Comparison of ENCODE assay signal across 8 cellular contexts in the genomic region with DNA sequence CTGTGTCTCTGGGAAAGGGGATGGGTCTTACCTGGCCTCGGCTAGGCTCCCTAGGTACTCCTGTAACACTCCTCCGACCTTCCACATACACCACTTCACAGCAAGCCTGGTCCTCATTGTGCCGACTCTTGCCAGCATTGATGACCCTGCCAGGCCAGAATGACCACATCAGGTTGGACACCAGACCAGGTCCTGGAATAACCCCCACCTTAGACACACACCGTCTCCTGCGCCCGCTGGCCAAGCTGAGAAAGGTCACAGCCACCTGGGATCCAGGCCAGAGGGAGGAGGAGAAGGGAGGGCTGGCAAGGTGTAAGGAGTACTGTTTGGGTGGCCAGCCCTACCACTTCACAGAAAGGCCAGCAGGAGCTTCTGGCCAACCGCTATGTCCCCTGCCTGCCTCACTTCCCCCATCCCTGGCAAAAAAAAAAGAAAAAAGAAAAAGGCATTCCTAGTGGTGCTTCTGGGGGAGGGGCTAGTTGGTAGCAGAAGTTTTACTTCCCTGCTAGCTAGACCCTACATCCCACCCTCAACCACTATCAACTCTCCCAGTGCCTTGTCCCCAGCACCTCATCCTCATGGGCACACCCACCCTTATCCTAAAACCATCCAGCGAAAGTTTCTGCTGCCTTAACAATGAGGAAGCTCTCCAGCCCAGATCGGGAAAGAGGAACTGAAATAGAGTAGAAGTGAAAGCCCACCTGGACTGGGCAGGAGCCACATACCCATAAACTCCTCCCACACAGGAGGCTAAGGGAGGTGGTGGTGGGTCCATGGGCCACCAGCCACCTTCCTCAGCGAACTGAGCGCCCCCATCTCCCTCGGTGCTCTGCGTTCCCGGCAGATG. TPM values are rescaled to one million over a fixed set of nuclear protein-coding genes. Genes with fewer than 3 reads are reported as not detected.
DNase-seq lines count a peak whose midpoint lies in the region; TF ChIP-seq lines count a peak whose summit lies in the region.

No MANE protein-coding gene starts in this region.

- peak overlapping the region; percentile 50 to 62 for H3K27ac ChIP-seq in coronary artery

- H3K27ac Mint-ChIP-seq in activated CD4-positive, alpha-beta T cell treated with anti-CD3 and anti-CD28 coated beads, Interleukin-2, amount 10 ng/mL, durations not matched to agents 24 days and 14 days: no peak overlapping the region
- no peak overlapping the region for H3K27ac Mint-ChIP-seq in nephron progenitor cell

- no peak for DNase-seq in activated CD4-positive, alpha-beta T cell treated with anti-CD3 and anti-CD28 coated beads, Interleukin-2, amount 10 ng/mL, durations not matched to agents 24 days and 14 days
- no peak for DNase-seq in activated CD4-positive, alpha-beta T cell treated with anti-CD3 and anti-CD28 coated beads for 1 hour
- peak; percentile 69 for DNase-seq in NB4 (ENCODE audit: low read depth)
- peak; percentile 76 for DNase-seq in coronary artery (ENCODE audit: low spot score)
- no peak for DNase-seq in nephron progenitor cell
- DNase-seq in NK-92 treated with Interleukin-12 subunit alpha and Interleukin-12 subunit beta, amount 100 ng/mL, for 24 hours (lab: John Stamatoyannopoulos, UW): no peak
- DNase-seq in mesenteric fat pad (ENCODE audit: low spot score): no peak
- no peak for DNase-seq in cerebellar nuclear complex (lab: John Stamatoyannopoulos, UW)

- peaks cover 41% of the 10 kb centered on the region for H3K4me1 Mint-ChIP-seq in activated CD4-positive, alpha-beta T cell treated with anti-CD3 and anti-CD28 coated beads, Interleukin-2, amount 10 ng/mL, durations not matched to agents 24 days and 14 days
- H3K4me1 Mint-ChIP-seq in nephron progenitor cell: peaks cover 52% of the 10 kb centered on the region

- peaks cover 36% of the 10 kb centered on the region for H3K27me3 Mint-ChIP-seq in activated CD4-positive, alpha-beta T cell treated with anti-CD3 and anti-CD28 coated beads, Interleukin-2, amount 10 ng/mL, durations not matched to agents 24 days and 14 days
- peaks cover 68% of the 10 kb centered on the region for H3K27me3 Mint-ChIP-seq in nephron progenitor cell (ENCODE audit: low read depth, poor library complexity)

- H3K9me3 Mint-ChIP-seq in activated CD4-positive, alpha-beta T cell treated with anti-CD3 and anti-CD28 coated beads, Interleukin-2, amount 10 ng/mL, durations not matched to agents 24 days and 14 days: no peaks in the 10 kb centered on the region
- no peaks in the 10 kb centered on the region for H3K9me3 Mint-ChIP-seq in nephron progenitor cell

- intact Hi-C loops in activated CD4-positive, alpha-beta T cell treated with anti-CD3 and anti-CD28 coated beads, Interleukin-2, amount 10 ng/mL, durations not matched to agents 24 days and 14 days (cut with micrococcal nuclease): loop anchor here (2.0 kb wide), 2 partner anchors 39 to 323 kb away; a partner anchor contains a TSS

- H3K4me3 ChIP-seq in NB4 (ENCODE audit: low read depth, low read length): no peak overlapping the region
- H3K4me3 ChIP-seq in coronary artery: peak overlapping the region; percentile 86

- H3K4me3 Mint-ChIP-seq in activated CD4-positive, alpha-beta T cell treated with anti-CD3 and anti-CD28 coated beads, Interleukin-2, amount 10 ng/mL, durations not matched to agents 24 days and 14 days: peak overlapping the region; percentile 89
- H3K4me3 Mint-ChIP-seq in nephron progenitor cell: peak overlapping the region; percentile 84

- H3K36me3 Mint-ChIP-seq in activated CD4-positive, alpha-beta T cell treated with anti-CD3 and anti-CD28 coated beads, Interleukin-2, amount 10 ng/mL, durations not matched to agents 24 days and 14 days (ENCODE audit: low read depth): no peaks in the 10 kb centered on the region
- no peaks in the 10 kb centered on the region for H3K36me3 Mint-ChIP-seq in nephron progenitor cell (ENCODE audit: low read depth)

- no peak for TF ChIP-seq CTCF in NB4 (IDR thresholded peaks at IDR 0.05; ENCODE audit: low read depth, low read length)
- no peak for TF ChIP-seq CTCF in coronary artery (IDR thresholded peaks at IDR 0.05)
- TF ChIP-seq CTCF in nephron progenitor cell (IDR thresholded peaks at IDR 0.05): no peak

- TF ChIP-seq POLR2A in NB4 (IDR thresholded peaks at IDR 0.05; ENCODE audit: extremely low read depth, insufficient read length): no peak

RNA-seq across cellular contexts. Expression of a gene that starts 1.4 kb away (rescaled TPM):
- 1.2 and 1.4 TPM in 2 replicates for total RNA-seq in activated CD4-positive, alpha-beta T cell treated with anti-CD3 and anti-CD28 coated beads, Interleukin-2, amount 10 ng/mL, durations not matched to agents 24 days and 14 days
- total RNA-seq in mesenteric fat pad: 0.61 TPM

RNA-seq across cellular contexts. Expression of a gene that starts 6.8 kb away (rescaled TPM):
- total RNA-seq in activated CD4-positive, alpha-beta T cell treated with anti-CD3 and anti-CD28 coated beads, Interleukin-2, amount 10 ng/mL, durations not matched to agents 24 days and 14 days: 48.5 and 53.4 TPM in 2 replicates
- total RNA-seq in mesenteric fat pad: 253 TPM

RNA-seq across cellular contexts. Expression of a gene that starts 39.2 kb away (rescaled TPM):
- 70.7 and 76.7 TPM in 2 replicates for total RNA-seq in activated CD4-positive, alpha-beta T cell treated with anti-CD3 and anti-CD28 coated beads, Interleukin-2, amount 10 ng/mL, durations not matched to agents 24 days and 14 days
- total RNA-seq in mesenteric fat pad: 38.0 TPM

Comparison
In these comparisons a context has a peak if more than half of its experiments do, and no peak if none do; other contexts are left out.
1. DNase-seq: peak in NB4 (single experiment) and coronary artery (single experiment); none in activated CD4-positive, alpha-beta T cell treated with anti-CD3 and anti-CD28 coated beads, Interleukin-2, amount 10 ng/mL, durations not matched to agents 24 days and 14 days (single experiment), activated CD4-positive, alpha-beta T cell treated with anti-CD3 and anti-CD28 coated beads for 1 hour (single experiment), nephron progenitor cell (single experiment), NK-92 treated with Interleukin-12 subunit alpha and Interleukin-12 subunit beta, amount 100 ng/mL, for 24 hours (single experiment), mesenteric fat pad (single experiment) and cerebellar nuclear complex (0 of 2).